In the genomic region with DNA sequence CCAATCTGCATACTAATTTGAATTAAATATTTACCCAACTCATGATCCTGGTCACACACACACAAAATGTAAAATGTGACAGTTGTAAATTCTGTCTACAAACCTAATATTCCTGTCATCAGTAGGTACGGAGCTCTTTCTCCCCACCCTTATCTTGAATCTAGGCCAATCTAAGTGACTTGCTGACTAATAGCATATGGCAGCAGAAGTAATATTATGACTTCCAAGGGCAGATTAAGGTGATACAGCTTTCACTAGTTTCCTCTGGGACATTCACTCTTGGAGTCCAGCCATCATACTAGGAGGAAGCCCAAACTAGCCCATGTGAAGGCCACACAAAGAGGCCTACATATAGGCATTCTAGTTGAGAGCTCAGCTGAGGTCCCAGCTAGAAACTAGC, we compare ENCODE assay signal across 20 cellular contexts.
"Had no signal": no experiment of that assay in that cellular context is flagged by ENCODE, and none has a peak within 500 bp of the region (broad histone marks: within the 10 kb centered on the region; RNA-seq: fewer than 3 reads in every experiment).

No MANE protein-coding gene starts in this region.

- H3K9me3 ChIP-seq: sigmoid colon had no signal

- FAIRE-seq: TTC549, urothelium cell line had no signal

- H3K4me3 Mint-ChIP-seq: activated CD8-positive, alpha-beta memory T cell treated with anti-CD3 and anti-CD28 coated beads, Interleukin-2, amount 10 ng/mL, durations not matched to agents 7 days and 5 days; activated naive CD8-positive, alpha-beta T cell treated with anti-CD3 and anti-CD28 coated beads, Interleukin-2, amount 10 ng/mL, durations not matched to agents 7 days and 5 days; activated T-cell treated with anti-CD3 and anti-CD28 coated beads, Interleukin-2, amount 50 U/mL, for 4 hours; memory B cell; nephron; stimulated activated naive CD8-positive, alpha-beta T cell treated with anti-CD3 and anti-CD28 coated beads, Interleukin-15, Interleukin-2, amounts not matched to agents 100 ng/mL and 50 ng/mL, for 24 hours; T-helper 1 cell treated with Interleukin-12 subunit alpha and Interleukin-12 subunit beta and Interleukin-4 antibody, amounts not matched to agents 30 μg/mL and 1 μg/mL, for 36 hours had no signal

- H3K4me1 Mint-ChIP-seq: nephron had no signal

- ATAC-seq: activated CD8-positive, alpha-beta memory T cell treated with anti-CD3 and anti-CD28 coated beads, Interleukin-2, amount 10 ng/mL, durations not matched to agents 7 days and 5 days; activated T-cell treated with anti-CD3 and anti-CD28 coated beads, Interleukin-2, amount 50 U/mL, for 4 hours; left lobe of liver; SK-N-SH treated with all-trans-retinoic acid at 6 μM for 48 hours had no signal

- DNase-seq: activated CD4-positive, alpha-beta T cell treated with anti-CD3 and anti-CD28 coated beads, Interleukin-2, amount 50 U/mL, for 48 hours; activated CD4-positive, CD25-positive, alpha-beta regulatory T cell treated with anti-CD3 and anti-CD28 coated beads, Interleukin-2, amount 50 U/mL, for 72 hours; activated CD8-positive, alpha-beta memory T cell treated with anti-CD3 and anti-CD28 coated beads, Interleukin-2, amount 10 ng/mL, durations not matched to agents 7 days and 5 days; activated gamma-delta T cell; activated naive CD8-positive, alpha-beta T cell treated with anti-CD3 and anti-CD28 coated beads, Interleukin-2, amount 10 ng/mL, durations not matched to agents 7 days and 5 days; activated T-cell treated with anti-CD3 and anti-CD28 coated beads, Interleukin-2, amount 50 U/mL, for 4 hours; anterior cingulate cortex; effector CD4-positive, alpha-beta T cell; foreskin fibroblast; occipital lobe; sigmoid colon; stimulated activated CD4-positive, alpha-beta T cell treated with anti-CD3 and anti-CD28 coated beads, Interleukin-2, amount 100 ng/mL, for 48 hours had no signal

- H3K27me3 ChIP-seq: sigmoid colon had no signal

- H3K27ac Mint-ChIP-seq: activated CD8-positive, alpha-beta memory T cell treated with anti-CD3 and anti-CD28 coated beads, Interleukin-2, amount 10 ng/mL, durations not matched to agents 7 days and 5 days; activated naive CD8-positive, alpha-beta T cell treated with anti-CD3 and anti-CD28 coated beads, Interleukin-2, amount 10 ng/mL, durations not matched to agents 7 days and 5 days; nephron; stimulated activated naive CD8-positive, alpha-beta T cell treated with anti-CD3 and anti-CD28 coated beads, Interleukin-15, Interleukin-2, amounts not matched to agents 100 ng/mL and 50 ng/mL, for 24 hours; T-helper 1 cell treated with Interleukin-12 subunit alpha and Interleukin-12 subunit beta and Interleukin-4 antibody, amounts not matched to agents 30 μg/mL and 1 μg/mL, for 36 hours had no signal

- H3K9me3 Mint-ChIP-seq: activated T-cell treated with anti-CD3 and anti-CD28 coated beads, Interleukin-2, amount 50 U/mL, for 4 hours; memory B cell; stimulated activated naive CD8-positive, alpha-beta T cell treated with anti-CD3 and anti-CD28 coated beads, Interleukin-15, Interleukin-2, amounts not matched to agents 100 ng/mL and 50 ng/mL, for 24 hours; T-helper 1 cell treated with Interleukin-12 subunit alpha and Interleukin-12 subunit beta and Interleukin-4 antibody, amounts not matched to agents 30 μg/mL and 1 μg/mL, for 36 hours had no signal

- H3K27me3 Mint-ChIP-seq: activated CD8-positive, alpha-beta memory T cell treated with anti-CD3 and anti-CD28 coated beads, Interleukin-2, amount 10 ng/mL, durations not matched to agents 7 days and 5 days; activated naive CD8-positive, alpha-beta T cell treated with anti-CD3 and anti-CD28 coated beads, Interleukin-2, amount 10 ng/mL, durations not matched to agents 7 days and 5 days; memory B cell; stimulated activated naive CD8-positive, alpha-beta T cell treated with anti-CD3 and anti-CD28 coated beads, Interleukin-15, Interleukin-2, amounts not matched to agents 100 ng/mL and 50 ng/mL, for 24 hours had no signal

- H3K4me3 ChIP-seq: sigmoid colon had no signal

- H3K27ac ChIP-seq: sigmoid colon had no signal

- H3K4me1 ChIP-seq: sigmoid colon had no signal
